15 cellular contexts compared by ENCODE assay signal in the genomic region with DNA sequence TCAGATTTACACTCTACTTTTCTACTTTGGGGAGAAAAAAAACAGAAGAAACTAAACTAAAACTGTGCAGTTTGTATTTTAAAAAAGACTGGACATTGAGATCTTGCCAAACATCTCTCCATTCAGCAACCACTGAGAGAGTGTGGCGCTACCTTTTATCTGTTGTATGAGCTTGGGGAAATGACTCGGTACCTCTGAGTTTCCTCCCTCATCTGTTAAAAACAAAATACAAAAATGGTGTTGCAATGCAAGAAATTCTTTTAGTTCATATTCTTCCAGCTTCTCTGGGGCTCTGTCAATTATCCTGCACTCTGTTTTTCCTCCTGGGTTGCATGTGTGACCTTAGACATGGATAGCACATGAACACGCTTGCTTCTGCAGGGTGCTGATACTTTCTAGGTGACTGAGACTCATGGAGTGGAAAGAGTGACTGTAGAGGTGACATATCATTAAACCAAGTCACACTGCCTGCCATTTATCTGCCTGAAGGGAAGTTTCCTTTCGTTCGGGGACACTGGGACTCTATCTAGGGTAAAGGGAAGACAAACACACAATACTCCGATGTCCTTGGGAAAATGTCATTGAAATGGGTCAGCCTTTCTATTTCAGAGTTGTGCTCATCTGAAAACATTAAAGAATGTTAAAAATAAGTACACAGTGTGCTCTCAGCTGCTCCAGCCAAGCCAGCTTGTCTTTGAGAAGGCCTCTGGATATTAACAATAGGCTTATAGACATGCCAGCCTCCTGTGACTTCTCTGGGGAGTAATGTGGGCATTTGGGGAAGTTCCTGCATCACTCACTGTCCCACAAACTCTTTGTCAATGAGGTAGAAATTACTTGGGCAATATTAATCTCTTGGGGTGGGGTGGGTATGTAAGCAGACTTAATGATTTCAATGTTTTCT.
DNase-seq lines count a peak whose midpoint lies in the region; TF ChIP-seq lines count a peak whose summit lies in the region.
"Had no signal": no experiment of that assay in that cellular context is flagged by ENCODE, and none has a peak within 500 bp of the region (broad histone marks: within the 10 kb centered on the region; RNA-seq: fewer than 3 reads in every experiment).

No MANE protein-coding gene starts in this region.

- no peak for TF ChIP-seq EP300 in suprapubic skin (IDR thresholded peaks at IDR 0.05)

- no peaks in the 10 kb centered on the region for H3K9me3 ChIP-seq in suprapubic skin
- H3K9me3 ChIP-seq: transverse colon had no signal

- peaks cover 6% of the 10 kb centered on the region for H3K4me1 Mint-ChIP-seq in activated T-cell treated with anti-CD3 and anti-CD28 coated beads, Interleukin-2, amount 50 U/mL, for 24 hours (ENCODE audit: low read depth)

- H3K27me3 ChIP-seq in suprapubic skin = no peaks in the 10 kb centered on the region
- H3K27me3 ChIP-seq: hepatocyte, transverse colon had no signal

- TF ChIP-seq POLR2A in suprapubic skin (IDR thresholded peaks at IDR 0.05) = no peak

- H3K27me3 Mint-ChIP-seq in activated T-cell treated with anti-CD3 and anti-CD28 coated beads, Interleukin-2, amount 50 U/mL, for 24 hours = peaks cover 15% of the 10 kb centered on the region

- H3K4me3 ChIP-seq in suprapubic skin = no peak overlapping the region
- H3K4me3 ChIP-seq: hepatocyte, transverse colon had no signal

- no peaks in the 10 kb centered on the region for H3K36me3 Mint-ChIP-seq in activated T-cell treated with anti-CD3 and anti-CD28 coated beads, Interleukin-2, amount 50 U/mL, for 24 hours (ENCODE audit: low read depth)

- no peak overlapping the region for H3K4me3 Mint-ChIP-seq in activated T-cell treated with anti-CD3 and anti-CD28 coated beads, Interleukin-2, amount 50 U/mL, for 24 hours
- H3K4me3 Mint-ChIP-seq: H9 had no signal

- peaks cover 11% of the 10 kb centered on the region for H3K4me1 ChIP-seq in suprapubic skin
- H3K4me1 ChIP-seq: transverse colon had no signal

- DNase-seq in NOMO-1 treated with dmso at 0.1 percent for 144 hours (lab: John Stamatoyannopoulos, UW; ENCODE audit: unreplicated experiment) (peak; percentile 7), dermis microvascular lymphatic vessel endothelial cell (ENCODE audit: low read depth in 2 of 2) (peak; percentile 49 to 85), medulla oblongata (ENCODE audit: extremely low spot score) (peak; percentile 45), suprapubic skin (ENCODE audit: low spot score in 2 of 2) (no peak), dedifferentiated amniotic fluid mesenchymal stem cell (ENCODE audit: extremely low spot score) (no peak), DMS153 (lab: John Stamatoyannopoulos, UW) (no peak), amygdala (lab: John Stamatoyannopoulos, UW) (no peak)
- DNase-seq in activated T-cell treated with anti-CD3 and anti-CD28 coated beads, Interleukin-2, amount 50 U/mL, for 24 hours = no peak
- DNase-seq: COR-L47, H9, NCI-H187, NCI-H748 treated with DMSO at 0.1 percent for 48 hours, retina, transverse colon had no signal

- WGBS in suprapubic skin = 85% methylated on average over 6 of the region's 6 CpGs

- no peaks in the 10 kb centered on the region for H3K36me3 ChIP-seq in suprapubic skin
- H3K36me3 ChIP-seq: transverse colon had no signal

- peak overlapping the region; percentile 51 for H3K27ac ChIP-seq in suprapubic skin
- H3K27ac ChIP-seq: hepatocyte had no signal

- no peaks in the 10 kb centered on the region for H3K9me3 Mint-ChIP-seq in activated T-cell treated with anti-CD3 and anti-CD28 coated beads, Interleukin-2, amount 50 U/mL, for 24 hours
- H3K9me3 Mint-ChIP-seq: H9 had no signal

- no peak for TF ChIP-seq CTCF in suprapubic skin (IDR thresholded peaks at IDR 0.05)

- H3K27ac Mint-ChIP-seq in activated T-cell treated with anti-CD3 and anti-CD28 coated beads, Interleukin-2, amount 50 U/mL, for 24 hours = no peak overlapping the region

Comparison
In these comparisons a context has a peak if more than half of its experiments do, and no peak if none do; other contexts are left out.
1. DNase-seq: peak in NOMO-1 treated with dmso at 0.1 percent for 144 hours (single experiment), dermis microvascular lymphatic vessel endothelial cell (2 of 2) and medulla oblongata (single experiment); none in suprapubic skin (0 of 2), dedifferentiated amniotic fluid mesenchymal stem cell (single experiment), DMS153 (single experiment), amygdala (0 of 56) and activated T-cell treated with anti-CD3 and anti-CD28 coated beads, Interleukin-2, amount 50 U/mL, for 24 hours (single experiment).